In genomic region chr12:82027612-82028011, GRCh38 we compare ENCODE assay signal across 18 cellular contexts.
"Had no signal": no experiment of that assay in that cellular context is flagged by ENCODE, and none has a peak within 500 bp of the region (broad histone marks: within the 10 kb centered on the region; RNA-seq: fewer than 3 reads in every experiment).

No MANE protein-coding gene starts in this region.

- H3K4me1 ChIP-seq: sigmoid colon, spleen, testis had no signal

- H3K4me3 ChIP-seq: lung, sigmoid colon, spleen, testis had no signal

- DNase-seq: activated CD4-positive, alpha-beta T cell treated with anti-CD3 and anti-CD28 coated beads, Interleukin-2, amount 10 ng/mL, durations not matched to agents 24 days and 14 days; activated CD8-positive, alpha-beta T cell treated with anti-CD3 and anti-CD28 coated beads for 36 hours; activated naive CD4-positive, alpha-beta T cell treated with Interleukin-2 at 50 U/mL for 16 hours; activated naive CD8-positive, alpha-beta T cell treated with anti-CD3 and anti-CD28 coated beads, Interleukin-2, amount 10 ng/mL, durations not matched to agents 7 days and 5 days; activated T-cell treated with anti-CD3 and anti-CD28 coated beads, Interleukin-2, amount 50 U/mL, for 1 hour; amygdala; caudate nucleus; glutamatergic neuron; hippocampal formation; islet precursor cell; left colon; sigmoid colon; spleen; stimulated activated CD4-positive, alpha-beta T cell treated with anti-CD3 and anti-CD28 coated beads, Interleukin-4, amount 100 ng/mL, for 4 hours; testis had no signal

- ATAC-seq: activated CD8-positive, alpha-beta T cell treated with anti-CD3 and anti-CD28 coated beads for 36 hours; left colon; natural killer cell treated with Interleukin-12 subunit alpha and Interleukin-12 subunit beta and Interleukin-15 and Interleukin-18, amount 100 ng/mL, for 72 hours; stimulated activated memory B cell treated with anti-CD40 and anti-IgM and Interleukin-4, amounts not matched to agents 10 μg/mL and 1 μg/mL and 100 μg/mL, for 72 hours had no signal

- H3K27me3 ChIP-seq: sigmoid colon, spleen, testis had no signal

- H3K27ac ChIP-seq: sigmoid colon, spleen, testis had no signal

- H3K9me3 ChIP-seq: sigmoid colon, testis had no signal

- H3K36me3 ChIP-seq: sigmoid colon, spleen had no signal
